In the genomic region with DNA sequence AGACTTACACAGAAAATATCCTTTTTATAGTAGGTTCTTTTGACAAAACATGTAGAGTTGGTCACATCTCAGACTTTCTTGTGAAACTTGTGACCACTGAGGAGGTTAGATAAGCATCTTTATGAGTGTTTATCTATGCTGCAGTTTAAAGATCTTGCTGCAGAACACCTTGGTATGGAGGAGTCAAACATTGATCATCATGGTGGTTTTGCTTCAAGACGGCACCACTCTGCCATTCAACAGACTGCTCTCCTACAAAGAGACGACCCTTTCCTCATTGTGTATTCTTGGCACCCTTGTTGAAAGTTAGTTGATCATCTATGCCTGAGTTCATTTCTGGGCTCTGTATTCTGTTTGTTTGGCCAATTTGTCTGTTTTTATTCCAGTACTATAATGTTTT, we compare ENCODE assay signal across 2 cellular contexts. TPM values are rescaled to one million over a fixed set of nuclear protein-coding genes. Genes with fewer than 3 reads are reported as not detected.
"Had no signal": no experiment of that assay in that cellular context is flagged by ENCODE, and none has a peak within 500 bp of the region (broad histone marks: within the 10 kb centered on the region; RNA-seq: fewer than 3 reads in every experiment).

No MANE protein-coding gene starts in this region.

RNA-seq across cellular contexts. Expression of a gene that starts 20.0 kb away (rescaled TPM):
- total RNA-seq: activated CD4-positive, alpha-beta memory T cell treated with anti-CD3 and anti-CD28 coated beads, Interleukin-2, amount 10 ng/mL, durations not matched to agents 7 days and 5 days; OCI-LY7 had no signal
